In the genomic region with DNA sequence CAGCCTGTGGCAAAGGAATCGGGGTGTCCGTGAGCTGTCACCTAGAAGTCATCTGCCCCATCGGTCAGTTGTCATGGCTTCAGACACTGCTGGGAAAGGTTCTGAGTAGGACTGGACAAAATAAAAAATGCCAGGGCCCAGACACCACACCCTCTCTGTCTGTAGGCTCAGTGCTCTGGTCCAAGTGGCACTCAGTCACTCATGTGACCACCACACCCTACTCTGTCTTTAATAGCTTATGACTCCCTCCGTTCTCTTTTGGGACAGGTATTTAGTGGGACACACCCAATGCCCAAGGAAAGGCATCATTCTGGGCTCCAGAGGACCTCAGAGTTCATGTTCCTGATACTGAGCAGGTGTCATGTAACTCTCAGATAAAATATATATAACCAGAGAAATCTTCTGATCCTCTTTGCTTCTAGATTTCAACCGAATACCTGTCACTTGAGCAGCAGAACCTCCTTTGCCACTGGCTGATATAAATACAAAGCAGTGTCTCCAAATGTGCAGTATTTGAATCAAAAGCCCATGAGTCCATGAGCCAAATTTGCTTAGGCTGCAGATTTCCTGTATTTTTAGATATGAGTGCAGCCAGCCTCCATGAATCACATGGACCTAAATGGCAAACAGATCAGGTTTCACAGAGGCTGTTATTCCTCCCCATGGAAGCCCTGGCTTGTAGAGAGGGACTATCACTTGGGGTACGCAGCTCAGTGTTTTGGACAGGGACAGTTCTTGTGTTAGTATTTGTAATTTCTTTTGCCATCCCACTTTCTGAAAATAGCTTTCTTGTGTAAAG, we compare ENCODE assay signal across 15 cellular contexts.
DNase-seq lines count a peak whose midpoint lies in the region; ATAC-seq and TF ChIP-seq lines count a peak whose summit lies in the region.
"Had no signal": no experiment of that assay in that cellular context is flagged by ENCODE, and none has a peak within 500 bp of the region (broad histone marks: within the 10 kb centered on the region; RNA-seq: fewer than 3 reads in every experiment).

No MANE protein-coding gene starts in this region.

- ATAC-seq in heart right ventricle: peak; percentile 74 to 90 (median 86)
- ATAC-seq: activated CD8-positive, alpha-beta T cell treated with anti-CD3 and anti-CD28 coated beads, Interleukin-2, amount 10 ng/mL, durations not matched to agents 7 days and 5 days; effector memory CD8-positive, alpha-beta T cell; T-helper 17 cell had no signal

- H3K9me3 ChIP-seq in heart right ventricle: no peaks in the 10 kb centered on the region
- H3K9me3 ChIP-seq: sigmoid colon, thyroid gland had no signal

- peaks cover 4 to 32% (median 11%) of the 10 kb centered on the region in 9 donors for H3K4me1 ChIP-seq in heart right ventricle
- H3K4me1 ChIP-seq: sigmoid colon had no signal

- H3K36me3 ChIP-seq in heart right ventricle: peaks cover 0 to 78% (median 3%) of the 10 kb centered on the region in 9 donors
- H3K36me3 ChIP-seq: sigmoid colon had no signal

- WGBS in heart right ventricle, 2 donors: 47 to 60% methylated on average over 6 of the region's 6 CpGs

- H3K27ac ChIP-seq in heart right ventricle: peak overlapping the region; percentile 1 to 86 (median 49)
- peak overlapping the region; percentile 19 for H3K27ac ChIP-seq in temporal lobe (ENCODE audit: low read depth, low read length)
- H3K27ac ChIP-seq: sigmoid colon, thyroid gland had no signal

- H3K4me3 ChIP-seq in heart right ventricle: no peak overlapping the region
- H3K4me3 ChIP-seq: sigmoid colon, thyroid gland had no signal

- DNase-seq in NCI-H510A treated with DMSO at 0.1 percent for 48 hours (lab: John Stamatoyannopoulos, UW): peak; percentile 55
- no peak for DNase-seq in NCI-H510A (lab: John Stamatoyannopoulos, UW)
- DNase-seq in SW480 (ENCODE audit: low spot score): peak; percentile 46
- no peak for DNase-seq in heart right ventricle
- no peak for DNase-seq in inferior parietal cortex (ENCODE audit: extremely low spot score)
- DNase-seq in activated CD8-positive, alpha-beta memory T cell treated with anti-CD3 and anti-CD28 coated beads for 24 hours: no peak
- DNase-seq in SKM-1 (lab: John Stamatoyannopoulos, UW; ENCODE audit: unreplicated experiment): no peak
- DNase-seq: activated CD8-positive, alpha-beta T cell treated with anti-CD3 and anti-CD28 coated beads, Interleukin-2, amount 10 ng/mL, durations not matched to agents 7 days and 5 days; activated naive CD8-positive, alpha-beta T cell treated with anti-CD3 and anti-CD28 coated beads, Interleukin-2, amount 10 ng/mL, durations not matched to agents 7 days and 5 days; DMS79 treated with DMSO at 0.1 percent for 48 hours; effector memory CD8-positive, alpha-beta T cell; sigmoid colon; T-helper 17 cell; thyroid gland had no signal

- intact Hi-C loops in heart right ventricle (cut with DNase I): loop anchor here in 1 of 10 donors (10.0 kb wide), 1 partner anchor 463 kb away; no protein-coding TSS in a partner anchor

- TF ChIP-seq CTCF in heart right ventricle (IDR thresholded peaks at IDR 0.05): no peak

- H3K27me3 ChIP-seq in heart right ventricle: no peaks in the 10 kb centered on the region
- H3K27me3 ChIP-seq: sigmoid colon, thyroid gland had no signal

Comparison
In these comparisons a context has a peak if more than half of its experiments do, and no peak if none do; other contexts are left out.
1. DNase-seq: peak in NCI-H510A treated with DMSO at 0.1 percent for 48 hours (single experiment) and SW480 (single experiment); none in NCI-H510A (single experiment), heart right ventricle (0 of 2), inferior parietal cortex (single experiment), activated CD8-positive, alpha-beta memory T cell treated with anti-CD3 and anti-CD28 coated beads for 24 hours (single experiment) and SKM-1 (single experiment).